Comparison of ENCODE assay signal across 1 cellular context in genomic region chr7:128403676-128404075, GRCh38.
TF ChIP-seq lines count a peak whose summit lies in the region.

No MANE protein-coding gene starts in this region.

TF ChIP-seq in IMR-90, 13 proteins besides CTCF, POLR2A, EP300 and RAD21:
- no peak for TF ChIP-seq SMC3 (IDR thresholded peaks at IDR 0.05; ENCODE audit: low read depth, low read length)
- TF ChIP-seq USF2 (IDR thresholded peaks at IDR 0.05; ENCODE audit: low read depth, low read length) = no peak
- no peak for TF ChIP-seq CHD1 (IDR thresholded peaks at IDR 0.05; ENCODE audit: low read depth, low read length)
- TF ChIP-seq RCOR1 (IDR thresholded peaks at IDR 0.05; ENCODE audit: insufficient replicate concordance, low read length) = no peak
- TF ChIP-seq MAFK (IDR thresholded peaks at IDR 0.05; ENCODE audit: low read depth, low read length) = no peak
- TF ChIP-seq FOS (IDR thresholded peaks at IDR 0.05; ENCODE audit: low read depth, low read length) = no peak
- TF ChIP-seq RFX5 (IDR thresholded peaks at IDR 0.05; ENCODE audit: low read depth, low read length) = no peak
- no peak for TF ChIP-seq MAZ (IDR thresholded peaks at IDR 0.05; ENCODE audit: borderline replicate concordance, low read depth, low read length)
